Comparison of ENCODE assay signal across 7 cellular contexts in the genomic region with DNA sequence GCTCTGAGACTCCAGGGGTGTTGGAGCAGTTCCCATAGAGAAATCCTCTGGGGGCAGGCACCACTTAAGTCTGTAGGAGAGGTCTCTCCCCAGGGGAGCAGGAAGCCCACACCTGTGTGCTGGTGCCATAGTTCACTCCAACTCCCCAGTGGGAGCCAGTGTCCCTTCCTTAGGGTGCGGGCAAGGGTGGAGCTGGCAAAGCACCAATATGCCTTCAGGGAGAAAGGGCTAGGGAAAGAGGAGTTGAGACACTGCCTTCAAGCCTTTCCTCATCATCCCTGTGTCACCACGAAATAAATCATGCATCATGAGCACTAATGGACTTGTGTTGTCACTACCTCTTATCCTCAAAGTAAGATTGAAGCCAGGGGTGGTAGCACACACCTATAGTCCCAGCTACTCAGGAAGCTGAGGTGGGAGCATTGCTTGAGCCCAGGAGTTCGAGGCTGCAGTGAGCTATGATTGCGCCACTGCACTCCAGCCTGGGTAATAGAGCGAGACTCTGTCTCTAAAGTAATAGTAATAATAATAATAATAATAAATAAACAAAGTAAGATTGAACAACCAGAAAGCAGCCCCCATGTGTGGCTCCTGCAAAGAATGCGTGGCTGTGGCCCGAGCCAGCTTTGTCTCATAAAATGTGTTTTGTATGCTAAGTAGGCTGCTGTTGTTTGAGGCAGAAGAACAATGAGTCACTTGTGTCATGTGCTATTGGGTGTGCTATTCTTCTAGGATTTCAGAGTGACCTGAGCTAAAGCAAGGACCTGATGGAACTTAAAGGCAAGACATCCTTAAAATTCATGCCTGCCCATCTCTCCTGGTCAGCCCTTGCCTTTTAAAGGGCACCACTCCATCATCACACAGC. TPM values are rescaled to one million over a fixed set of nuclear protein-coding genes. Genes with fewer than 3 reads are reported as not detected.
DNase-seq lines count a peak whose midpoint lies in the region; ATAC-seq, FAIRE-seq and TF ChIP-seq lines count a peak whose summit lies in the region.
"Had no signal": no experiment of that assay in that cellular context is flagged by ENCODE, and none has a peak within 500 bp of the region (broad histone marks: within the 10 kb centered on the region; RNA-seq: fewer than 3 reads in every experiment).

No MANE protein-coding gene starts in this region.

- no peaks in the 10 kb centered on the region for H3K79me2 ChIP-seq in endothelial cell of umbilical vein (ENCODE audit: control insufficient read depth, insufficient read depth, low read length)

- WGBS in psoas muscle, 3 donors, result 76 to 86% (median 84%) methylated on average over 7 of the region's 7 CpGs

- H2AFZ ChIP-seq in endothelial cell of umbilical vein (ENCODE audit: low read depth, low read length), result peak overlapping the region; percentile 2

- intact Hi-C loops in endothelial cell of umbilical vein (cut with micrococcal nuclease) (no loop called here), psoas muscle (cut with DNase I) (no loop called here)

- no peaks in the 10 kb centered on the region for H4K20me1 ChIP-seq in endothelial cell of umbilical vein (replicated peaks; ENCODE audit: control insufficient read depth, extremely low read depth, insufficient read depth, low read length)

- no TSS peak for BruUV-seq in endothelial cell of umbilical vein (replicated peaks; lab: Mats Ljungman, UMichigan)

- peak; percentile 91 for FAIRE-seq in endothelial cell of umbilical vein (lab: Jason Lieb, UNC)

- H3K9me1 ChIP-seq in endothelial cell of umbilical vein (replicated peaks; ENCODE audit: control insufficient read depth, extremely low read depth, insufficient read depth, low read length), result no peaks in the 10 kb centered on the region

- H3K27ac ChIP-seq in HUES48 (ENCODE audit: low read depth, low read length) (peak overlapping the region; percentile 8), endothelial cell of umbilical vein (ENCODE audit: insufficient read depth, low read depth, low read length) (peak overlapping the region; percentile 64), psoas muscle (peak overlapping the region; percentile 43)

- H3K4me3 ChIP-seq in HUES48 (ENCODE audit: low read depth, low read length) (no peak overlapping the region), endothelial cell of umbilical vein (replicated peaks in 1 of 3; ENCODE audit: insufficient read depth in 1 of 3, low read depth in 1 of 3, low read length in 3 of 3) (no peak overlapping the region), psoas muscle (no peak overlapping the region)

- no peak for TF ChIP-seq POLR2A in endothelial cell of umbilical vein (IDR thresholded peaks at IDR 0.05; ENCODE audit: low read depth, low read length)

- DNase-seq in endothelial cell of umbilical vein (ENCODE audit: low read depth, low spot score) (peak; percentile 82), psoas muscle (no peak), NCI-H1694 treated with DMSO at 0.1 percent for 48 hours (lab: John Stamatoyannopoulos, UW) (no peak), COLO829 (ENCODE audit: low spot score) (no peak)
- DNase-seq in stimulated activated CD4-positive, alpha-beta T cell treated with anti-CD3 and anti-CD28 coated beads, Interleukin-1b, Interleukin-23, amount 100 ng/mL, for 48 hours, result no peak

- peak overlapping the region; percentile 8 for H3K4me2 ChIP-seq in endothelial cell of umbilical vein (ENCODE audit: insufficient read depth, low read length)

- H3K9me3 ChIP-seq in HUES48 (ENCODE audit: control insufficient read depth, insufficient read depth, low read length) (no peaks in the 10 kb centered on the region), endothelial cell of umbilical vein (replicated peaks; ENCODE audit: control insufficient read depth, insufficient read depth, low read length) (no peaks in the 10 kb centered on the region), psoas muscle (no peaks in the 10 kb centered on the region)

- no peaks in the 10 kb centered on the region for H3K27me3 ChIP-seq in HUES48 (ENCODE audit: control insufficient read depth, insufficient read depth, low read length)
- H3K27me3 ChIP-seq in endothelial cell of umbilical vein (ENCODE audit: control insufficient read depth in 2 of 2, insufficient read depth in 2 of 2, low read length in 2 of 2), result no peaks in the 10 kb centered on the region
- no peaks in the 10 kb centered on the region for H3K27me3 ChIP-seq in psoas muscle (ENCODE audit: insufficient read depth in 3 of 3, low read length in 2 of 3)

- no peak for TF ChIP-seq CTCF in endothelial cell of umbilical vein (IDR thresholded peaks at IDR 0.05; ENCODE audit: extremely low read depth in 1 of 2, insufficient read depth in 1 of 2, low read depth in 1 of 2, low read length in 2 of 2)
- no peak for TF ChIP-seq CTCF in psoas muscle (IDR thresholded peaks at IDR 0.05)

- peak in 2 of 4 donors; percentile 71 to 74 for ATAC-seq in psoas muscle

- POLR2A ChIA-PET in endothelial cell of umbilical vein (lab: Charles Lee), result interaction anchor here (2.5 kb wide), 1 partner anchor 10 kb away, joined by 15 read pairs; no protein-coding TSS in a partner anchor

- CTCF ChIA-PET in endothelial cell of umbilical vein (lab: Charles Lee), result interaction anchor here (0.9 to 2.0 kb wide), 9 partner anchors 10 to 120 kb away, joined by 3 to 8 read pairs (median 4); a partner anchor contains a TSS

- dilution Hi-C loops in endothelial cell of umbilical vein (cut with MboI; ENCODE audit: extremely low pct_ligation_motif_present, low sequenced_read_pairs), result no loop called here

- H3K4me1 ChIP-seq in HUES48 (ENCODE audit: control insufficient read depth, insufficient read depth, low read length) (peaks cover 28% of the 10 kb centered on the region), endothelial cell of umbilical vein (ENCODE audit: control insufficient read depth, extremely low read depth, insufficient read depth, low read length) (peaks cover 26% of the 10 kb centered on the region), psoas muscle (peaks cover 6% of the 10 kb centered on the region)

- H3K9ac ChIP-seq in HUES48 (ENCODE audit: low read depth, low read length) (no peak overlapping the region), endothelial cell of umbilical vein (replicated peaks; ENCODE audit: extremely low read depth, insufficient read depth, low read length) (no peak overlapping the region)

- H3K36me3 ChIP-seq in HUES48 (ENCODE audit: control insufficient read depth, insufficient read depth, low read length) (no peaks in the 10 kb centered on the region), endothelial cell of umbilical vein (ENCODE audit: control insufficient read depth in 2 of 2, extremely low read depth in 1 of 2, insufficient read depth in 2 of 2, low read length in 2 of 2) (no peaks in the 10 kb centered on the region), psoas muscle (ENCODE audit: insufficient read depth in 1 of 2, low read depth in 1 of 2) (no peaks in the 10 kb centered on the region)

TF ChIP-seq in endothelial cell of umbilical vein, 7 proteins besides CTCF, POLR2A, EP300 and RAD21 (continues in another document):
- TF ChIP-seq FOS (IDR thresholded peaks at IDR 0.05; ENCODE audit: borderline replicate concordance, insufficient read depth, low read length) (peak; percentile 75), MYC (IDR thresholded peaks at IDR 0.05; ENCODE audit: low read depth, low read length) (no peak), JUN (IDR thresholded peaks at IDR 0.05; ENCODE audit: borderline replicate concordance, insufficient read depth, insufficient read length, low read depth) (peak; percentile 79)

RNA-seq across cellular contexts. Expression of a gene that starts 6.7 kb away (rescaled TPM):
- total RNA-seq in endothelial cell of umbilical vein (562 and 620 TPM in 2 replicates), psoas muscle (10 to 100 TPM in 2 of 4 donors, 1 to 10 TPM in 2; 8.2 to 29.7 (median 14.7) TPM)
- polyA plus RNA-seq in endothelial cell of umbilical vein (531 and 629 TPM in 2 replicates), psoas muscle (10 to 100 TPM in 2 of 3 donors, 1 to 10 TPM in 1; 9.2 to 19.7 (median 10.9) TPM)
- 303 and 371 TPM in 2 replicates for polyA plus RNA-seq in endothelial cell of umbilical vein (2011; cell fraction: cytosol; rRNA removed)
- polyA plus RNA-seq in endothelial cell of umbilical vein (2011; cell fraction: nucleus; rRNA removed), result 899 and 1,112 TPM in 2 replicates
- polyA plus RNA-seq in endothelial cell of umbilical vein (2012), result 356 and 371 TPM in 2 replicates
- 711 and 735 TPM in 2 replicates for polyA minus RNA-seq in endothelial cell of umbilical vein
- polyA minus RNA-seq in endothelial cell of umbilical vein (2011; cell fraction: cytosol; rRNA and poly(A)+ RNA removed), result not detected
- polyA minus RNA-seq in endothelial cell of umbilical vein (2011; cell fraction: nucleus; rRNA and poly(A)+ RNA removed), result 403 and 577 TPM in 2 replicates

RNA-seq across cellular contexts. Expression of a gene that starts 8.7 kb away (rescaled TPM):
- total RNA-seq in endothelial cell of umbilical vein, result not detected in 2 replicates
- not detected in 2 replicates for polyA plus RNA-seq in endothelial cell of umbilical vein
- polyA plus RNA-seq in endothelial cell of umbilical vein (2011; cell fraction: cytosol; rRNA removed), result not detected in 2 replicates
- polyA plus RNA-seq in endothelial cell of umbilical vein (2011; cell fraction: nucleus; rRNA removed), result not detected in 2 replicates
- not detected in 2 replicates for polyA plus RNA-seq in endothelial cell of umbilical vein (2012)
- polyA minus RNA-seq in endothelial cell of umbilical vein, result not detected in 2 replicates
- polyA minus RNA-seq in endothelial cell of umbilical vein (2011; cell fraction: cytosol; rRNA and poly(A)+ RNA removed), result not detected
- not detected in 2 replicates for polyA minus RNA-seq in endothelial cell of umbilical vein (2011; cell fraction: nucleus; rRNA and poly(A)+ RNA removed)
- not detected for total RNA-seq in psoas muscle
- under 1 TPM in 1 of 3 donors, not detected in 2; 0.12 TPM for polyA plus RNA-seq in psoas muscle
- total RNA-seq: T-helper 2 cell treated with Interferon-gamma antibody and Interleukin-4, amounts not matched to agents 100 ng/mL and 5 ng/mL, for 36 hours had no signal

RNA-seq across cellular contexts. Expression of a gene that starts 24.3 kb away (rescaled TPM):
- total RNA-seq in endothelial cell of umbilical vein, result not detected in 2 replicates
- polyA plus RNA-seq in endothelial cell of umbilical vein, result 0.06 and 0.17 TPM in 2 replicates
- 0.11 and 0.12 TPM in 2 replicates for polyA plus RNA-seq in endothelial cell of umbilical vein (2011; cell fraction: cytosol; rRNA removed)
- polyA plus RNA-seq in endothelial cell of umbilical vein (2011; cell fraction: nucleus; rRNA removed), result 0.08 TPM in 1 of 2 replicates, not detected in the other
- not detected in 2 replicates for polyA plus RNA-seq in endothelial cell of umbilical vein (2012)
- polyA minus RNA-seq in endothelial cell of umbilical vein, result not detected in 2 replicates
- polyA minus RNA-seq in endothelial cell of umbilical vein (2011; cell fraction: cytosol; rRNA and poly(A)+ RNA removed), result not detected
- polyA minus RNA-seq in endothelial cell of umbilical vein (2011; cell fraction: nucleus; rRNA and poly(A)+ RNA removed), result not detected in 2 replicates
- total RNA-seq in psoas muscle, result not detected
- polyA plus RNA-seq in psoas muscle, result not detected
- total RNA-seq: T-helper 2 cell treated with Interferon-gamma antibody and Interleukin-4, amounts not matched to agents 100 ng/mL and 5 ng/mL, for 36 hours had no signal

RNA-seq across cellular contexts. Expression of a gene that starts 43.5 kb away (rescaled TPM):
- total RNA-seq in endothelial cell of umbilical vein (0.18 and 0.24 TPM in 2 replicates), psoas muscle (under 1 TPM in 1 of 4 donors, not detected in 3; 0.11 TPM)
- polyA plus RNA-seq in endothelial cell of umbilical vein (0.13 and 0.14 TPM in 2 replicates), psoas muscle (under 1 TPM in 1 of 3 donors, not detected in 2; 0.01 TPM)
- polyA plus RNA-seq in endothelial cell of umbilical vein (2011; cell fraction: cytosol; rRNA removed), result 0.03 and 0.06 TPM in 2 replicates
- polyA plus RNA-seq in endothelial cell of umbilical vein (2011; cell fraction: nucleus; rRNA removed), result 0.25 and 0.55 TPM in 2 replicates
- polyA plus RNA-seq in endothelial cell of umbilical vein (2012), result not detected in 2 replicates
- polyA minus RNA-seq in endothelial cell of umbilical vein, result 0.13 and 1.6 TPM in 2 replicates
- not detected for polyA minus RNA-seq in endothelial cell of umbilical vein (2011; cell fraction: cytosol; rRNA and poly(A)+ RNA removed)
- polyA minus RNA-seq in endothelial cell of umbilical vein (2011; cell fraction: nucleus; rRNA and poly(A)+ RNA removed), result 0.34 and 0.48 TPM in 2 replicates
- total RNA-seq: T-helper 2 cell treated with Interferon-gamma antibody and Interleukin-4, amounts not matched to agents 100 ng/mL and 5 ng/mL, for 36 hours had no signal

Comparison
In these comparisons a context has a peak if more than half of its experiments do, and no peak if none do; other contexts are left out.
1. H3K27ac ChIP-seq: peak in every context shown above with its lines; median percentile 64 in endothelial cell of umbilical vein; 43 in psoas muscle; 8 in HUES48.
2. RNA of a gene that starts 6.7 kb away (total RNA-seq): 562 to 620 TPM in endothelial cell of umbilical vein; 8.2 to 29.7 TPM in psoas muscle; every median in the first group is over 10 times any median in the second.